ENCODE assay signal across 7 cellular contexts in the genomic region with DNA sequence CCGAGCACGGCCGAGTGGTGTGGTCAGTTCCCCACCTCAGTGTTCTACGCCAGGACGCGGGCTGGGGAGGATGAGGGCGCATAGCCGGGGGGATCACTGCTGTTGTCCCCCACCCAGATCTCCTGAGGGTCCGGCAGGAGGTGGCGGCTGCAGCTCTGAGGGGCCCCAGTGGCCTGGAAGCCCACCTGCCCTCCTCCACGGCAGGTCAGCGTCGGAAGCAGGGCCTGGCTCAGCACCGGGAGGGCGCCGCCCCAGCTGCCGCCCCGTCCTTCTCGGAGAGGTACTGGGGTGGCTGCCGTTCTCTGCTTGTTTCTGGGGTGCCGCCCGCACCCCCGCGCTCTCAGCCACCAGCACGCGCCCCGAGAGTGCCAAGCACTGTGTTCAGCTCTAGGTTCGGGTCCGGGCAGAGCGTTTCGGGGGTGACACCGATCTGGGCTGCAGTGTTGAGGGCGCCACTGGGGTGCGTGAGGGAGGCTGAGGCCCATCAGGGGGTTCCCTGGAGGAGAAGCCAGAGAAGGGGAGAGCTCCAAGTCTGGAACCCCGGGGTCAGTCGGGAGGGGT. TPM values are rescaled to one million over a fixed set of nuclear protein-coding genes. Genes with fewer than 3 reads are reported as not detected.
DNase-seq lines count a peak whose midpoint lies in the region; ATAC-seq and TF ChIP-seq lines count a peak whose summit lies in the region.

No MANE protein-coding gene starts in this region.

- in situ Hi-C loops in GM23248 (cut with MboI), result no loop called here

- TF ChIP-seq RAD21 in SK-N-SH (IDR thresholded peaks at IDR 0.05; ENCODE audit: low read length), result no peak

- TF ChIP-seq CTCF in SK-N-SH (IDR thresholded peaks at IDR 0.05), result no peak
- TF ChIP-seq CTCF in fibroblast of pulmonary artery (IDR thresholded peaks at IDR 0.05; ENCODE audit: low read length, missing control alignments), result no peak

- H3K27me3 ChIP-seq in GM23248 (replicated peaks; ENCODE audit: insufficient read depth) (no peaks in the 10 kb centered on the region), SK-N-SH (ENCODE audit: insufficient read depth) (no peaks in the 10 kb centered on the region), skeletal muscle satellite cell (ENCODE audit: control insufficient read depth, insufficient read depth, low read length) (no peaks in the 10 kb centered on the region)

- H3K79me2 ChIP-seq in GM23248 (ENCODE audit: insufficient read depth) (no peaks in the 10 kb centered on the region), SK-N-SH (ENCODE audit: insufficient read depth) (no peaks in the 10 kb centered on the region)

- POLR2A ChIA-PET in SK-N-SH (lab: Yijun Ruan, JAX), result interaction anchor here (1.1 to 2.0 kb wide), 3 partner anchors 25 to 35 kb away, joined by 3 to 9 read pairs (median 5); no protein-coding TSS in a partner anchor

- ATAC-seq in GM18858 (IDR thresholded peaks at IDR 0.05; ENCODE audit: unreplicated experiment), result no peak
- no peak for ATAC-seq in GM18868 (IDR thresholded peaks at IDR 0.05; ENCODE audit: unreplicated experiment)

- peak overlapping the region; percentile 44 for H3K4me2 ChIP-seq in GM23248 (ENCODE audit: unreplicated experiment)
- peak overlapping the region; percentile 73; the same call in 1 of the 2 replicates for H3K4me2 ChIP-seq in SK-N-SH
- peak overlapping the region; percentile 81 for H3K4me2 ChIP-seq in skeletal muscle satellite cell (ENCODE audit: low read length)

- TF ChIP-seq EP300 in SK-N-SH (IDR thresholded peaks at IDR 0.05; ENCODE audit: borderline replicate concordance in 1 of 2, low read depth in 1 of 2, low read length in 1 of 2), result no peak

- H3K27ac ChIP-seq in GM23248 (peak overlapping the region; percentile 73), SK-N-SH (ENCODE audit: low read depth in 2 of 2, low read length in 1 of 2) (peak overlapping the region in 1 of 2 experiments; percentile 75; a peak in 2 of 4 replicates)

- no peaks in the 10 kb centered on the region for H3K36me3 ChIP-seq in GM23248 (ENCODE audit: low read depth)
- peaks cover 0 to 16% of the 10 kb centered on the region in 2 experiments for H3K36me3 ChIP-seq in SK-N-SH (replicated peaks in 1 of 2; ENCODE audit: control insufficient read depth in 1 of 2, insufficient read depth in 2 of 2, low read length in 1 of 2)
- H3K36me3 ChIP-seq in skeletal muscle satellite cell (ENCODE audit: insufficient read depth, low read length), result peaks cover 16% of the 10 kb centered on the region

- H3K9me3 ChIP-seq in GM23248 (ENCODE audit: low read depth), result no peaks in the 10 kb centered on the region
- no peaks in the 10 kb centered on the region for H3K9me3 ChIP-seq in SK-N-SH
- no peaks in the 10 kb centered on the region for H3K9me3 ChIP-seq in skeletal muscle satellite cell (replicated peaks; ENCODE audit: low read length)

- H3K4me1 ChIP-seq in GM23248 (ENCODE audit: insufficient read depth) (peaks cover 25% of the 10 kb centered on the region; the same call in 1 of the 2 replicates), SK-N-SH (ENCODE audit: control insufficient read depth in 1 of 2, insufficient read depth in 2 of 2, low read depth in 1 of 2, low read length in 1 of 2) (peaks cover 0 to 61% of the 10 kb centered on the region in 2 experiments; a peak in 1 of 4 replicates), skeletal muscle satellite cell (ENCODE audit: control insufficient read depth, insufficient read depth, low read length) (peaks cover 65% of the 10 kb centered on the region)

- peaks cover 16% of the 10 kb centered on the region; the same call in 1 of the 2 replicates for H3F3A ChIP-seq in GM23248 (ENCODE audit: insufficient read depth)
- H3F3A ChIP-seq in SK-N-SH (replicated peaks; ENCODE audit: insufficient read depth), result peaks cover 20% of the 10 kb centered on the region

- 15 to 22% methylated on average over 33 to 36 of the region's 36 CpGs for WGBS in GM23248 (ENCODE audit: low coverage in 1 of 2, low lambda C conversion rate in 2 of 2, missing lambda C conversion rate in 2 of 2), 2 experiments
- 20% methylated on average over 5 of the region's 36 CpGs for WGBS in SK-N-SH (ENCODE audit: low lambda C conversion rate)

- peak; percentile 27 for DNase-seq in GM23248
- DNase-seq in SK-N-SH, result no peak
- DNase-seq in fibroblast of pulmonary artery (ENCODE audit: low read depth), result no peak
- no peak for DNase-seq in SIG-M5 (lab: John Stamatoyannopoulos, UW)

- peak overlapping the region; percentile 57; the same call in 1 of the 2 replicates for H3K4me3 ChIP-seq in GM23248
- peak overlapping the region in 1 of 2 experiments; percentile 38; a peak in 2 of 4 replicates for H3K4me3 ChIP-seq in SK-N-SH (ENCODE audit: low read depth in 2 of 2, low read length in 1 of 2)
- peak overlapping the region; percentile 5 for H3K4me3 ChIP-seq in fibroblast of pulmonary artery (replicated peaks; ENCODE audit: low read depth, low read length)
- peak overlapping the region; percentile 57 for H3K4me3 ChIP-seq in skeletal muscle satellite cell (ENCODE audit: low read length)

- H2AFZ ChIP-seq in GM23248 (peak overlapping the region; percentile 53), SK-N-SH (ENCODE audit: low read depth) (no peak overlapping the region)

- H3K9me2 ChIP-seq in GM23248 (ENCODE audit: insufficient read depth) (no peaks in the 10 kb centered on the region), SK-N-SH (no peaks in the 10 kb centered on the region)

- peak overlapping the region; percentile 70 for H3K9ac ChIP-seq in GM23248
- H3K9ac ChIP-seq in SK-N-SH, result no peak overlapping the region
- H3K9ac ChIP-seq in skeletal muscle satellite cell (ENCODE audit: low read depth, low read length), result peak overlapping the region; percentile 55

- CTCF ChIA-PET in SK-N-SH (lab: Yijun Ruan, JAX), result interaction anchor here (0.9 to 8.9 kb wide), 12 partner anchors 10 to 71 kb away, joined by 3 to 125 read pairs (median 4); a partner anchor contains a TSS

- H4K20me1 ChIP-seq in GM23248 (ENCODE audit: insufficient read depth) (no peaks in the 10 kb centered on the region), SK-N-SH (ENCODE audit: insufficient read depth) (no peaks in the 10 kb centered on the region)

TF ChIP-seq in SK-N-SH, 30 proteins besides CTCF, POLR2A, EP300 and RAD21 (continues in another document):
- no peak for TF ChIP-seq FOXM1 (IDR thresholded peaks at IDR 0.05; ENCODE audit: low read depth)
- TF ChIP-seq, protein P1, sequence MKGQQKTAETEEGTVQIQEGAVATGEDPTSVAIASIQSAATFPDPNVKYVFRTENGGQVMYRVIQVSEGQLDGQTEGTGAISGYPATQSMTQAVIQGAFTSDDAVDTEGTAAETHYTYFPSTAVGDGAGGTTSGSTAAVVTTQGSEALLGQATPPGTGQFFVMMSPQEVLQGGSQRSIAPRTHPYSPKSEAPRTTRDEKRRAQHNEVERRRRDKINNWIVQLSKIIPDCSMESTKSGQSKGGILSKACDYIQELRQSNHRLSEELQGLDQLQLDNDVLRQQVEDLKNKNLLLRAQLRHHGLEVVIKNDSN (IDR thresholded peaks at IDR 0.05; ENCODE audit: borderline replicate concordance, low read depth), result no peak
- TF ChIP-seq, protein P2, sequence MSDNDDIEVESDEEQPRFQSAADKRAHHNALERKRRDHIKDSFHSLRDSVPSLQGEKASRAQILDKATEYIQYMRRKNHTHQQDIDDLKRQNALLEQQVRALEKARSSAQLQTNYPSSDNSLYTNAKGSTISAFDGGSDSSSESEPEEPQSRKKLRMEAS (IDR thresholded peaks at IDR 0.05; ENCODE audit: low read depth), result no peak
- no peak for TF ChIP-seq RXRA (IDR thresholded peaks at IDR 0.05; ENCODE audit: borderline replicate concordance, low read depth)
- no peak for TF ChIP-seq YY1 (IDR thresholded peaks at IDR 0.05; ENCODE audit: low read depth)
- no peak; the same call in 1 of the 2 replicates for TF ChIP-seq SIN3A (IDR thresholded peaks at IDR 0.05; ENCODE audit: borderline replicate concordance, low read depth, low read length)
- no peak for TF ChIP-seq FOXJ3 (CRISPR knock-in tag; IDR thresholded peaks at IDR 0.05)
- TF ChIP-seq MXI1 (IDR thresholded peaks at IDR 0.05; ENCODE audit: low read depth, low read length), result no peak
- no peak for TF ChIP-seq POLR2AphosphoS5 (IDR thresholded peaks at IDR 0.05; ENCODE audit: low read depth, low read length)

RNA-seq across cellular contexts. Expression of a gene that starts 17.4 kb away (rescaled TPM):
- total RNA-seq in GM23248 (2014; rRNA removed; shearing (Covaris generic)), result 40.9 and 68.3 TPM in 2 replicates
- polyA plus RNA-seq in GM23248 (2016; fragmentation: Nextera tagmentation; extraction: Ambion mirVana) (8.0 and 8.2 TPM in 2 replicates), SK-N-SH (2012; rRNA removed) (2.1 and 3.7 TPM in 2 replicates)
- polyA plus RNA-seq in SK-N-SH (2012; cell fraction: cytosol; rRNA removed), result 1.8 and 2.7 TPM in 2 replicates
- polyA plus RNA-seq in SK-N-SH (2012; cell fraction: nucleus; rRNA removed), result 16.3 and 25.0 TPM in 2 replicates
- 4.2 and 7.1 TPM in 2 replicates for total RNA-seq in skeletal muscle satellite cell (2012; rRNA removed)

RNA-seq across cellular contexts. Expression of a gene that starts 17.9 kb away (rescaled TPM):
- total RNA-seq in GM23248 (2014; rRNA removed; shearing (Covaris generic)), result 66.4 and 67.3 TPM in 2 replicates
- polyA plus RNA-seq in GM23248 (2016; fragmentation: Nextera tagmentation; extraction: Ambion mirVana), result 64.0 and 65.0 TPM in 2 replicates
- polyA plus RNA-seq in SK-N-SH (2012; rRNA removed), result 114 and 124 TPM in 2 replicates
- polyA plus RNA-seq in SK-N-SH (2012; cell fraction: cytosol; rRNA removed), result 77.5 and 83.1 TPM in 2 replicates
- polyA plus RNA-seq in SK-N-SH (2012; cell fraction: nucleus; rRNA removed), result 214 and 215 TPM in 2 replicates
- total RNA-seq in skeletal muscle satellite cell (2012; rRNA removed), result 137 and 144 TPM in 2 replicates

RNA-seq across cellular contexts. Expression of a gene that starts 19.3 kb away (rescaled TPM):
- total RNA-seq in GM23248 (2014; rRNA removed; shearing (Covaris generic)), result 19.2 and 23.3 TPM in 2 replicates
- polyA plus RNA-seq in GM23248 (2016; fragmentation: Nextera tagmentation; extraction: Ambion mirVana) (4.7 and 5.5 TPM in 2 replicates), SK-N-SH (2012; rRNA removed) (27.3 and 28.1 TPM in 2 replicates)
- 3.6 and 5.7 TPM in 2 replicates for polyA plus RNA-seq in SK-N-SH (2012; cell fraction: cytosol; rRNA removed)
- 220 and 295 TPM in 2 replicates for polyA plus RNA-seq in SK-N-SH (2012; cell fraction: nucleus; rRNA removed)
- total RNA-seq in skeletal muscle satellite cell (2012; rRNA removed), result 12.7 and 13.9 TPM in 2 replicates

RNA-seq across cellular contexts. Expression of a gene that starts 25.2 kb away (rescaled TPM):
- total RNA-seq in GM23248 (2014; rRNA removed; shearing (Covaris generic)), result 1.4 and 2.1 TPM in 2 replicates
- polyA plus RNA-seq in GM23248 (2016; fragmentation: Nextera tagmentation; extraction: Ambion mirVana) (1.7 and 2.5 TPM in 2 replicates), SK-N-SH (2012; rRNA removed) (not detected in 2 replicates)
- polyA plus RNA-seq in SK-N-SH (2012; cell fraction: cytosol; rRNA removed), result not detected in 2 replicates
- polyA plus RNA-seq in SK-N-SH (2012; cell fraction: nucleus; rRNA removed), result 0.13 and 0.25 TPM in 2 replicates
- 1.3 TPM in 2 replicates for total RNA-seq in skeletal muscle satellite cell (2012; rRNA removed)

RNA-seq across cellular contexts. Expression of a gene that starts 40.8 kb away (rescaled TPM):
- total RNA-seq in GM23248 (2014; rRNA removed; shearing (Covaris generic)), result not detected in 2 replicates
- polyA plus RNA-seq in GM23248 (2016; fragmentation: Nextera tagmentation; extraction: Ambion mirVana) (0.45 and 0.61 TPM in 2 replicates), SK-N-SH (2012; rRNA removed) (0.18 and 0.25 TPM in 2 replicates)
- polyA plus RNA-seq in SK-N-SH (2012; cell fraction: cytosol; rRNA removed), result 0.13 and 0.18 TPM in 2 replicates
- polyA plus RNA-seq in SK-N-SH (2012; cell fraction: nucleus; rRNA removed), result 0.73 and 1.4 TPM in 2 replicates
- total RNA-seq in skeletal muscle satellite cell (2012; rRNA removed), result not detected in 2 replicates
